1 cellular context compared by ENCODE assay signal in genomic region chr16:81650982-81651562, GRCh38.
TF ChIP-seq lines count a peak whose summit lies in the region.

No MANE protein-coding gene starts in this region.

TF ChIP-seq in K562, 482 proteins besides CTCF, POLR2A, EP300 and RAD21 (continued from another document and continues in another):
- TF ChIP-seq HMGN3 (IDR thresholded peaks at IDR 0.05; ENCODE audit: borderline replicate concordance, extremely low read depth, insufficient read length, low read depth, low read length) (peak; percentile 49), TRIM28 (IDR thresholded peaks at IDR 0.05) (no peak), RUNX1 (IDR thresholded peaks at IDR 0.05; ENCODE audit: low read depth) (no peak), WHSC1 (IDR thresholded peaks at IDR 0.05; ENCODE audit: low read length) (no peak), SMARCE1 (IDR thresholded peaks at IDR 0.05) (no peak), SETDB1 (IDR thresholded peaks at IDR 0.05; ENCODE audit: low read length) (peak; percentile 81), CEBPB (tag; IDR thresholded peaks at IDR 0.05) (peak; percentile 40), ZNF316 (IDR thresholded peaks at IDR 0.05) (no peak), ZNF512 (tag; IDR thresholded peaks at IDR 0.05) (no peak), L3MBTL2 (IDR thresholded peaks at IDR 0.05) (peak; percentile 48), ZSCAN29 (IDR thresholded peaks at IDR 0.05) (no peak), E2F1 (CRISPR knock-in tag; IDR thresholded peaks at IDR 0.05) (no peak), PML (IDR thresholded peaks at IDR 0.05; ENCODE audit: low read length) (no peak), KLF6 (CRISPR knock-in tag; IDR thresholded peaks at IDR 0.05; ENCODE audit: borderline replicate concordance) (no peak), GTF2E2 (tag; IDR thresholded peaks at IDR 0.05) (no peak), HDGF (IDR thresholded peaks at IDR 0.05) (no peak), RBM25 (IDR thresholded peaks at IDR 0.05; ENCODE audit: low read depth, low read length, severe bottlenecking) (no peak), ELK3 (CRISPR knock-in tag; IDR thresholded peaks at IDR 0.05) (no peak), ARNT (IDR thresholded peaks at IDR 0.05) (no peak), BRF2 (IDR thresholded peaks at IDR 0.05; ENCODE audit: borderline replicate concordance, insufficient read depth, insufficient read length) (no peak), CREB1 (IDR thresholded peaks at IDR 0.05) (no peak), CREB1 (CRISPR knock-in tag; IDR thresholded peaks at IDR 0.05) (peak; percentile 67; the same call in 1 of the 2 replicates), CHD4 (IDR thresholded peaks at IDR 0.05; ENCODE audit: insufficient read depth, insufficient replicate concordance, low read depth, low read length, poor library complexity, severe bottlenecking) (no peak), ZNF695 (CRISPR knock-in tag; IDR thresholded peaks at IDR 0.05) (no peak), SAP30 (IDR thresholded peaks at IDR 0.05; ENCODE audit: borderline replicate concordance, insufficient read depth, low read depth, low read length, poor library complexity, severe bottlenecking) (peak; percentile 51), HDAC6 (IDR thresholded peaks at IDR 0.05; ENCODE audit: low read depth, low read length) (no peak), FIP1L1 (IDR thresholded peaks at IDR 0.05; ENCODE audit: low read depth, low read length, poor library complexity, severe bottlenecking) (no peak), ILF3 (IDR thresholded peaks at IDR 0.05; ENCODE audit: borderline replicate concordance) (no peak), BDP1 (IDR thresholded peaks at IDR 0.05; ENCODE audit: insufficient read depth, insufficient read length) (no peak), NR2C1 (IDR thresholded peaks at IDR 0.05) (no peak), NR2C1 (tag; IDR thresholded peaks at IDR 0.05) (no peak), ETS1 (conservative IDR thresholded peaks at IDR 0.05; ENCODE audit: control insufficient read depth, low read depth, low read length) (no peak), CC2D1A (IDR thresholded peaks at IDR 0.05) (no peak), SIN3A (IDR thresholded peaks at IDR 0.05; ENCODE audit: borderline replicate concordance in 2 of 2, control insufficient read depth in 1 of 2, low read depth in 2 of 2, low read length in 2 of 2) (no peak), TFAM (CRISPR knock-in tag; conservative IDR thresholded peaks at IDR 0.05) (no peak)
- TF ChIP-seq, protein P1, sequence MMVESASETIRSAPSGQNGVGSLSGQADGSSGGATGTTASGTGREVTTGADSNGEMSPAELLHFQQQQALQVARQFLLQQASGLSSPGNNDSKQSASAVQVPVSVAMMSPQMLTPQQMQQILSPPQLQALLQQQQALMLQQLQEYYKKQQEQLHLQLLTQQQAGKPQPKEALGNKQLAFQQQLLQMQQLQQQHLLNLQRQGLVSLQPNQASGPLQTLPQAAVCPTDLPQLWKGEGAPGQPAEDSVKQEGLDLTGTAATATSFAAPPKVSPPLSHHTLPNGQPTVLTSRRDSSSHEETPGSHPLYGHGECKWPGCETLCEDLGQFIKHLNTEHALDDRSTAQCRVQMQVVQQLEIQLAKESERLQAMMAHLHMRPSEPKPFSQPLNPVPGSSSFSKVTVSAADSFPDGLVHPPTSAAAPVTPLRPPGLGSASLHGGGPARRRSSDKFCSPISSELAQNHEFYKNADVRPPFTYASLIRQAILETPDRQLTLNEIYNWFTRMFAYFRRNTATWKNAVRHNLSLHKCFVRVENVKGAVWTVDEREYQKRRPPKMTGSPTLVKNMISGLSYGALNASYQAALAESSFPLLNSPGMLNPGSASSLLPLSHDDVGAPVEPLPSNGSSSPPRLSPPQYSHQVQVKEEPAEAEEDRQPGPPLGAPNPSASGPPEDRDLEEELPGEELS (CRISPR knock-in tag; IDR thresholded peaks at IDR 0.05; ENCODE audit: borderline replicate concordance) = 0 out of 2 replicates have a peak, but pooled peaks have one; percentile 33
- TF ChIP-seq, protein P2, sequence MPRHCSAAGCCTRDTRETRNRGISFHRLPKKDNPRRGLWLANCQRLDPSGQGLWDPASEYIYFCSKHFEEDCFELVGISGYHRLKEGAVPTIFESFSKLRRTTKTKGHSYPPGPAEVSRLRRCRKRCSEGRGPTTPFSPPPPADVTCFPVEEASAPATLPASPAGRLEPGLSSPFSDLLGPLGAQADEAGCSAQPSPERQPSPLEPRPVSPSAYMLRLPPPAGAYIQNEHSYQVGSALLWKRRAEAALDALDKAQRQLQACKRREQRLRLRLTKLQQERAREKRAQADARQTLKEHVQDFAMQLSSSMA (CRISPR knock-in tag; IDR thresholded peaks at IDR 0.05) = no peak
- TF ChIP-seq, protein P3, sequence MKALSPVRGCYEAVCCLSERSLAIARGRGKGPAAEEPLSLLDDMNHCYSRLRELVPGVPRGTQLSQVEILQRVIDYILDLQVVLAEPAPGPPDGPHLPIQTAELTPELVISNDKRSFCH (CRISPR knock-in tag; IDR thresholded peaks at IDR 0.05) = no peak
- TF ChIP-seq, protein P3 (tag; IDR thresholded peaks at IDR 0.05) = no peak
- TF ChIP-seq, protein P4, sequence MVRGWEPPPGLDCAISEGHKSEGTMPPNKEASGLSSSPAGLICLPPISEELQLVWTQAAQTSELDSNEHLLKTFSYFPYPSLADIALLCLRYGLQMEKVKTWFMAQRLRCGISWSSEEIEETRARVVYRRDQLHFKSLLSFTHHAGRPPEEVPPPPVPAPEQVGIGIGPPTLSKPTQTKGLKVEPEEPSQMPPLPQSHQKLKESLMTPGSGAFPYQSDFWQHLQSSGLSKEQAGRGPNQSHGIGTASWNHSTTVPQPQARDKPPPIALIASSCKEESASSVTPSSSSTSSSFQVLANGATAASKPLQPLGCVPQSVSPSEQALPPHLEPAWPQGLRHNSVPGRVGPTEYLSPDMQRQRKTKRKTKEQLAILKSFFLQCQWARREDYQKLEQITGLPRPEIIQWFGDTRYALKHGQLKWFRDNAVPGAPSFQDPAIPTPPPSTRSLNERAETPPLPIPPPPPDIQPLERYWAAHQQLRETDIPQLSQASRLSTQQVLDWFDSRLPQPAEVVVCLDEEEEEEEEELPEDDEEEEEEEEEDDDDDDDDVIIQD (CRISPR knock-in tag; IDR thresholded peaks at IDR 0.05) = no peak
- TF ChIP-seq, protein P5, sequence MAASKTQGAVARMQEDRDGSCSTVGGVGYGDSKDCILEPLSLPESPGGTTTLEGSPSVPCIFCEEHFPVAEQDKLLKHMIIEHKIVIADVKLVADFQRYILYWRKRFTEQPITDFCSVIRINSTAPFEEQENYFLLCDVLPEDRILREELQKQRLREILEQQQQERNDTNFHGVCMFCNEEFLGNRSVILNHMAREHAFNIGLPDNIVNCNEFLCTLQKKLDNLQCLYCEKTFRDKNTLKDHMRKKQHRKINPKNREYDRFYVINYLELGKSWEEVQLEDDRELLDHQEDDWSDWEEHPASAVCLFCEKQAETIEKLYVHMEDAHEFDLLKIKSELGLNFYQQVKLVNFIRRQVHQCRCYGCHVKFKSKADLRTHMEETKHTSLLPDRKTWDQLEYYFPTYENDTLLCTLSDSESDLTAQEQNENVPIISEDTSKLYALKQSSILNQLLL (CRISPR knock-in tag; IDR thresholded peaks at IDR 0.05; ENCODE audit: borderline replicate concordance) = no peak
- TF ChIP-seq, protein P6, sequence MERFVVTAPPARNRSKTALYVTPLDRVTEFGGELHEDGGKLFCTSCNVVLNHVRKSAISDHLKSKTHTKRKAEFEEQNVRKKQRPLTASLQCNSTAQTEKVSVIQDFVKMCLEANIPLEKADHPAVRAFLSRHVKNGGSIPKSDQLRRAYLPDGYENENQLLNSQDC (CRISPR knock-in tag; IDR thresholded peaks at IDR 0.05) = no peak
- TF ChIP-seq, protein P7, sequence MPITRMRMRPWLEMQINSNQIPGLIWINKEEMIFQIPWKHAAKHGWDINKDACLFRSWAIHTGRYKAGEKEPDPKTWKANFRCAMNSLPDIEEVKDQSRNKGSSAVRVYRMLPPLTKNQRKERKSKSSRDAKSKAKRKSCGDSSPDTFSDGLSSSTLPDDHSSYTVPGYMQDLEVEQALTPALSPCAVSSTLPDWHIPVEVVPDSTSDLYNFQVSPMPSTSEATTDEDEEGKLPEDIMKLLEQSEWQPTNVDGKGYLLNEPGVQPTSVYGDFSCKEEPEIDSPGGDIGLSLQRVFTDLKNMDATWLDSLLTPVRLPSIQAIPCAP (CRISPR knock-in tag; IDR thresholded peaks at IDR 0.05; ENCODE audit: borderline replicate concordance) = no peak
